Comparison of ENCODE assay signal across 10 cellular contexts in genomic region chr16:85306793-85307551, GRCh38.
DNase-seq lines count a peak whose midpoint lies in the region; ATAC-seq and TF ChIP-seq lines count a peak whose summit lies in the region.
"Had no signal": no experiment of that assay in that cellular context is flagged by ENCODE, and none has a peak within 500 bp of the region (broad histone marks: within the 10 kb centered on the region; RNA-seq: fewer than 3 reads in every experiment).

No MANE protein-coding gene starts in this region.

- peak overlapping the region; percentile 53 for H3K27ac ChIP-seq in left ventricle myocardium inferior (replicated peaks)
- H3K27ac ChIP-seq in right cardiac atrium (ENCODE audit: low read length): no peak overlapping the region
- peak overlapping the region; percentile 59 for H3K27ac ChIP-seq in vagina

- peaks cover 75% of the 10 kb centered on the region for H3K4me1 ChIP-seq in left ventricle myocardium inferior
- H3K4me1 ChIP-seq in right cardiac atrium (ENCODE audit: control insufficient read depth, insufficient read depth, low read length): peaks cover 6% of the 10 kb centered on the region
- H3K4me1 ChIP-seq in vagina: peaks cover 57% of the 10 kb centered on the region

- peaks cover 4% of the 10 kb centered on the region for H3K27me3 ChIP-seq in left ventricle myocardium inferior (ENCODE audit: low read depth)
- H3K27me3 ChIP-seq in right cardiac atrium (ENCODE audit: control insufficient read depth, insufficient read depth): no peaks in the 10 kb centered on the region
- H3K27me3 ChIP-seq in vagina: no peaks in the 10 kb centered on the region
- no peaks in the 10 kb centered on the region; the same call in 1 of the 2 replicates for H3K27me3 ChIP-seq in H7 (ENCODE audit: control insufficient read depth, insufficient read depth, low read length)

- H3K4me3 ChIP-seq in left ventricle myocardium inferior: no peak overlapping the region
- no peak overlapping the region for H3K4me3 ChIP-seq in right cardiac atrium (ENCODE audit: low read length)
- no peak overlapping the region for H3K4me3 ChIP-seq in vagina
- no peak overlapping the region for H3K4me3 ChIP-seq in H7 (ENCODE audit: insufficient read depth, low read depth, low read length)

- POLR2A ChIA-PET in activated B cell treated with CpG ODN at 0.5 μM for 24 hours (lab: Charles Lee): interaction anchor here (0.6 to 4.3 kb wide), 3 partner anchors 112 to 450 kb away, joined by 3 to 17 read pairs (median 6); no protein-coding TSS in a partner anchor

- no peaks in the 10 kb centered on the region for H3K27me3 Mint-ChIP-seq in activated B cell treated with CpG ODN at 0.5 μM for 24 hours
- H3K27me3 Mint-ChIP-seq in naive B cell: no peaks in the 10 kb centered on the region

- H3K36me3 ChIP-seq in left ventricle myocardium inferior: no peaks in the 10 kb centered on the region
- no peaks in the 10 kb centered on the region for H3K36me3 ChIP-seq in vagina
- no peaks in the 10 kb centered on the region for H3K36me3 ChIP-seq in H7 (replicated peaks; ENCODE audit: control insufficient read depth, insufficient read depth, low read length)

- H3K4me3 Mint-ChIP-seq in activated B cell treated with CpG ODN at 0.5 μM for 24 hours (no peak overlapping the region), naive B cell (peak overlapping the region; percentile 6 to 85 (median 58))

- 83% methylated on average over 19 of the region's 19 CpGs for WGBS in right cardiac atrium

- ATAC-seq in right cardiac atrium (no peak), activated B cell treated with CpG ODN at 0.5 μM for 24 hours (ENCODE audit: low read depth) (no peak), naive B cell (ENCODE audit: low read depth in 2 of 2) (no peak)

- no peaks in the 10 kb centered on the region for H3K9me3 ChIP-seq in left ventricle myocardium inferior (replicated peaks)
- H3K9me3 ChIP-seq in right cardiac atrium (ENCODE audit: control insufficient read depth, low read length): no peaks in the 10 kb centered on the region
- H3K9me3 ChIP-seq in vagina: no peaks in the 10 kb centered on the region

- H3K27ac Mint-ChIP-seq in activated B cell treated with CpG ODN at 0.5 μM for 24 hours (peak overlapping the region; percentile 71), naive B cell (peak overlapping the region; percentile 83 to 96 (median 94))

- no peaks in the 10 kb centered on the region for H3K36me3 Mint-ChIP-seq in activated B cell treated with CpG ODN at 0.5 μM for 24 hours (ENCODE audit: low read depth)
- H3K36me3 Mint-ChIP-seq in naive B cell: no peaks in the 10 kb centered on the region
- H3K36me3 Mint-ChIP-seq: CD4-positive, alpha-beta memory T cell had no signal

- TF ChIP-seq CTCF in left ventricle myocardium inferior (IDR thresholded peaks at IDR 0.05; ENCODE audit: borderline replicate concordance) (no peak), activated B cell treated with CpG ODN at 0.5 μM for 24 hours (IDR thresholded peaks at IDR 0.05) (no peak), vagina (IDR thresholded peaks at IDR 0.05) (no peak)

- CTCF ChIA-PET in activated B cell treated with CpG ODN at 0.5 μM for 24 hours (lab: Charles Lee): interaction anchor here (1.0 to 2.5 kb wide), 4 partner anchors 9 to 309 kb away, joined by 3 to 8 read pairs (median 4); no protein-coding TSS in a partner anchor

- DNase-seq in left ventricle myocardium inferior: no peak
- DNase-seq in right cardiac atrium: no peak
- DNase-seq in activated B cell treated with CpG ODN at 0.5 μM for 24 hours: no peak
- no peak for DNase-seq in naive B cell
- no peak for DNase-seq in vagina (ENCODE audit: extremely low spot score in 2 of 2)
- DNase-seq in COLO668 (lab: John Stamatoyannopoulos, UW; ENCODE audit: unreplicated experiment): no peak
- DNase-seq in H7: no peak
- DNase-seq in stimulated activated CD4-positive, alpha-beta T cell treated with anti-CD3 and anti-CD28 coated beads, Interleukin-4, amount 100 ng/mL, for 4 hours: no peak
- DNase-seq: NCI-H446 had no signal

- H3K4me1 Mint-ChIP-seq in activated B cell treated with CpG ODN at 0.5 μM for 24 hours: peaks cover 69% of the 10 kb centered on the region
- peaks cover 47 to 82% (median 76%) of the 10 kb centered on the region in 3 donors for H3K4me1 Mint-ChIP-seq in naive B cell

- TF ChIP-seq POLR2A in vagina (IDR thresholded peaks at IDR 0.05): no peak

- intact Hi-C loops in left ventricle myocardium inferior (cut with micrococcal nuclease) (no loop called here), right cardiac atrium (cut with DNase I) (loop anchor here in 2 of 4 donors (10.0 kb wide), 1 partner anchor 308 kb away; the partner anchor contains the start of gene GSE1 (in 2 of the 2)), activated B cell treated with CpG ODN at 0.5 μM for 24 hours (cut with micrococcal nuclease) (loop anchor here (1.0 to 5.0 kb wide), 2 partner anchors 303 to 450 kb away; no protein-coding TSS in a partner anchor), vagina (cut with DNase I) (no loop called here)

- H3K9me3 Mint-ChIP-seq in activated B cell treated with CpG ODN at 0.5 μM for 24 hours: no peaks in the 10 kb centered on the region
- no peaks in the 10 kb centered on the region for H3K9me3 Mint-ChIP-seq in naive B cell
- H3K9me3 Mint-ChIP-seq: CD4-positive, alpha-beta memory T cell had no signal
